Comparison of ENCODE assay signal across 9 cellular contexts in the genomic region with DNA sequence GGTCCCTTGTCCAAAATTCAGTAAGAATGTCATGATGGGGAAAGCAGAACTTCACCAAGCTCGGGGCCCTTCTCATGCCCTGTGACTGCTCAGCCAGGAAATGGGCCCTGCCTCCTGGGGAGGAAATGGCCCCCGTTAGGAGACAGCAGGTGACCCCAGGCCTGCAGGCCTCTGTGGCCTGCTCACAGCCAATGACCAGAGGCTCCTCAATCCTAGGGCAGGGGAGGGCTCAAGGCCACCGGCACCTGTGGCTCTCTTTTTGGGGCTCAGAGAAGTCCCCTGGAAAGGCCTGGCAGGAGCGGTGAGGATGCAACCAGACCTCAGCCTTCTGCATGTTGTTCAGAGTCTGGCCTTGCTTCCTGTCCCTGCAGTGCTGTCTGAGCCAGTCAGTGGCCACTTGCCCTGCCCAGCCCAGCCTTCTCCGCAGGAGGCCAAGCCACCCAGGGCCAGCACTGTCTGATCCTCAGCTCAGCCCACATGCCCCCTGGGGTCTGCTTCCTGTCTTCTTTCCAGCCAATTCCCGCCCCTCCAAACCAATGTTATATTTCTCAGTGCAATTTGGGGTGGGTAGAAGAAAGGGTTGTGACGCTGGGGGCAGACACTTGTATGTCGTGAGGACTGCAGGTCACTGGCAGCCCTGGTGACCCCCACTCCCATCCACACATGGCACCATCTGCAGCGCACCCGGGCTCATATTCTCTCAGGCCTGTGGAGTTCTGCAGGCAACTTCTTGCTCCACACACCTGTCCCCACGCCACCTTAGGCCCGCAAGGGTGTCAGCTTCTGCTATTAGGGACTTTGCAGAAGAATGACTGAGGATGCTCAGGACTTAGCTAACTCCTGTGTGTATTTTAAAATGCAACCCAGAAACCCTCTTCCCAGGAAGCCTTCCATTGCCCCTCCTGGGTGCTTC.
A peak's percentile ranks its signal among the peaks of the same experiment; 100 is the strongest.
DNase-seq lines count a peak whose midpoint lies in the region; ATAC-seq, FAIRE-seq and TF ChIP-seq lines count a peak whose summit lies in the region.
"Had no signal": no experiment of that assay in that cellular context is flagged by ENCODE, and none has a peak within 500 bp of the region (broad histone marks: within the 10 kb centered on the region; RNA-seq: fewer than 3 reads in every experiment).

No MANE protein-coding gene starts in this region.

- no peak for DNase-seq in HepG2 (ENCODE audit: low spot score)
- peak; percentile 35 for DNase-seq in RPMI8226
- DNase-seq in right cardiac atrium = peak in 2 of 3 donors; percentile 19 to 49
- DNase-seq in aorta = peak; percentile 61 to 65
- no peak for DNase-seq in NCI-H1436 (lab: John Stamatoyannopoulos, UW)
- no peak for DNase-seq in WERI-Rb-1
- DNase-seq: GM23248 had no signal

- intact Hi-C loops in HepG2 (cut with micrococcal nuclease; ENCODE audit: unreplicated experiment) = no loop called here
- intact Hi-C loops in right cardiac atrium (cut with DNase I) = no loop called here
- intact Hi-C loops in aorta (cut with DNase I) = loop anchor here in 1 of 2 donors (5.0 kb wide), 1 partner anchor 82 kb away; the partner anchor contains the start of gene ITPKB

- no peak for TF ChIP-seq EP300 in HepG2 (IDR thresholded peaks at IDR 0.05; ENCODE audit: low read depth in 2 of 2, low read length in 2 of 2)
- no peak for TF ChIP-seq EP300 in HepG2 (CRISPR knock-in tag; IDR thresholded peaks at IDR 0.05; ENCODE audit: borderline replicate concordance)

- POLR2A ChIA-PET in HepG2 (lab: Yijun Ruan, JAX) = no interaction called here

- no peak for FAIRE-seq in HepG2 (lab: Jason Lieb, UNC)

- H3K9ac ChIP-seq in liver (ENCODE audit: low read depth in 1 of 2, low read length in 2 of 2) (no peak overlapping the region), HepG2 (ENCODE audit: insufficient read depth, low read depth, low read length) (no peak overlapping the region)
- H3K9ac ChIP-seq: GM23248 had no signal

- 82% methylated on average over 12 of the region's 12 CpGs for WGBS in liver
- 25% methylated on average over 4 of the region's 12 CpGs for WGBS in HepG2 (ENCODE audit: low lambda C conversion rate)
- WGBS in right cardiac atrium = 79% methylated on average over 12 of the region's 12 CpGs
- WGBS in aorta, 2 donors = 86 to 87% methylated on average over 12 of the region's 12 CpGs

- H3K27me3 ChIP-seq in liver (ENCODE audit: control insufficient read depth in 4 of 4, insufficient read depth in 4 of 4, low read length in 3 of 4) = no peaks in the 10 kb centered on the region
- peaks cover 10 to 63% of the 10 kb centered on the region in 2 experiments; a peak in 4 of 5 replicates for H3K27me3 ChIP-seq in HepG2 (ENCODE audit: control insufficient read depth in 1 of 2, insufficient read depth in 2 of 2, low read length in 2 of 2)
- H3K27me3 ChIP-seq in right cardiac atrium (ENCODE audit: control insufficient read depth, insufficient read depth) = no peaks in the 10 kb centered on the region
- H3K27me3 ChIP-seq in aorta (ENCODE audit: control insufficient read depth in 1 of 2, insufficient read depth in 2 of 2, low read length in 1 of 2) = no peaks in the 10 kb centered on the region
- H3K27me3 ChIP-seq in WERI-Rb-1 (ENCODE audit: insufficient read depth, low read depth, severe bottlenecking) = no peaks in the 10 kb centered on the region

- no peaks in the 10 kb centered on the region for H3K79me2 ChIP-seq in HepG2 (ENCODE audit: insufficient read depth, low read length)

- H2AFZ ChIP-seq in HepG2 (ENCODE audit: low read length) = no peak overlapping the region
- H2AFZ ChIP-seq: GM23248 had no signal

- no peak overlapping the region for H3K4me2 ChIP-seq in HepG2 (ENCODE audit: low read depth, low read length)

- H4K20me1 ChIP-seq in HepG2 (ENCODE audit: insufficient read depth, low read length) = no peaks in the 10 kb centered on the region

- no peak for TF ChIP-seq POLR2A in HepG2 (IDR thresholded peaks at IDR 0.05; ENCODE audit: insufficient read depth in 1 of 2, low read depth in 2 of 2, low read length in 2 of 2)

- H3K27ac ChIP-seq in liver (ENCODE audit: low read depth in 1 of 2, low read length in 2 of 2) (peak overlapping the region; percentile 25 to 53), HepG2 (ENCODE audit: extremely low read length, insufficient read depth, low read length) (no peak overlapping the region), right cardiac atrium (ENCODE audit: low read length) (no peak overlapping the region), aorta (ENCODE audit: low read depth in 1 of 2, low read length in 2 of 2) (no peak overlapping the region), WERI-Rb-1 (no peak overlapping the region)
- H3K27ac ChIP-seq: GM23248 had no signal

- H3K36me3 ChIP-seq in liver (ENCODE audit: control insufficient read depth in 4 of 4, insufficient read depth in 3 of 4, low read depth in 1 of 4, low read length in 3 of 4) = no peaks in the 10 kb centered on the region
- no peaks in the 10 kb centered on the region for H3K36me3 ChIP-seq in HepG2 (replicated peaks in 1 of 2; ENCODE audit: control insufficient read depth in 1 of 2, insufficient read depth in 2 of 2, low read length in 2 of 2)
- H3K36me3 ChIP-seq in aorta (ENCODE audit: control insufficient read depth in 1 of 2, insufficient read depth in 2 of 2, low read length in 1 of 2) = no peaks in the 10 kb centered on the region
- H3K36me3 ChIP-seq in WERI-Rb-1 = no peaks in the 10 kb centered on the region

- H3K4me3 ChIP-seq in liver (ENCODE audit: low read depth in 1 of 3, low read length in 3 of 3) (no peak overlapping the region), HepG2 (replicated peaks in 1 of 3; ENCODE audit: insufficient read depth in 1 of 3, low read depth in 2 of 3, low read length in 3 of 3) (no peak overlapping the region), right cardiac atrium (ENCODE audit: low read length) (no peak overlapping the region), aorta (ENCODE audit: low read length in 2 of 2) (no peak overlapping the region), WERI-Rb-1 (ENCODE audit: low read depth, low read length) (no peak overlapping the region)
- H3K4me3 ChIP-seq: GM23248 had no signal

- TF ChIP-seq CTCF in liver (IDR thresholded peaks at IDR 0.05; ENCODE audit: low read depth, low read length, missing input control) = no peak
- TF ChIP-seq CTCF in HepG2 (CRISPR knock-in tag; IDR thresholded peaks at IDR 0.05) = no peak
- TF ChIP-seq CTCF in WERI-Rb-1 (IDR thresholded peaks at IDR 0.05; ENCODE audit: low read depth, low read length) = no peak

- H3K4me1 ChIP-seq in liver (ENCODE audit: control insufficient read depth in 4 of 4, insufficient read depth in 4 of 4, low read length in 3 of 4) = peaks cover 0 to 22% (median 2%) of the 10 kb centered on the region in 4 donors
- H3K4me1 ChIP-seq in HepG2 (ENCODE audit: insufficient read depth, low read length) = no peaks in the 10 kb centered on the region
- peaks cover 46% of the 10 kb centered on the region for H3K4me1 ChIP-seq in right cardiac atrium (ENCODE audit: control insufficient read depth, insufficient read depth, low read length)
- peaks cover 0 to 5% of the 10 kb centered on the region in 2 donors for H3K4me1 ChIP-seq in aorta (ENCODE audit: control insufficient read depth in 1 of 2, insufficient read depth in 2 of 2, low read length in 2 of 2)

- in situ Hi-C loops in HepG2 (cut with HindIII; ENCODE audit: extremely low pct_ligation_motif_present, low pct_unique_long_range_greater_than_20kb) = no loop called here

- TF ChIP-seq RAD21 in liver (IDR thresholded peaks at IDR 0.05) (no peak), HepG2 (CRISPR knock-in tag; IDR thresholded peaks at IDR 0.05) (no peak)

- ATAC-seq in HepG2 (no peak), right cardiac atrium (no peak), aorta (ENCODE audit: low FRiP score) (no peak), HG03097 (IDR thresholded peaks at IDR 0.05; ENCODE audit: low FRiP score, unreplicated experiment) (no peak)

- CTCF ChIA-PET in HepG2 (lab: Yijun Ruan, JAX; ENCODE audit: low intra/inter-chr PET ratio, low total read pairs) = no interaction called here

- H3K9me3 ChIP-seq in liver (ENCODE audit: control insufficient read depth in 4 of 4, low read length in 3 of 4) (no peaks in the 10 kb centered on the region), HepG2 (ENCODE audit: low read length) (no peaks in the 10 kb centered on the region), right cardiac atrium (ENCODE audit: control insufficient read depth, low read length) (no peaks in the 10 kb centered on the region), aorta (ENCODE audit: control insufficient read depth, low read length) (no peaks in the 10 kb centered on the region), WERI-Rb-1 (ENCODE audit: severe bottlenecking) (no peaks in the 10 kb centered on the region)

- no TSS peak for BruUV-seq in HepG2 (replicated peaks; lab: Mats Ljungman, UMichigan)

TF ChIP-seq in liver, 16 proteins besides CTCF, POLR2A, EP300 and RAD21 (continues in another document):
- TF ChIP-seq NR2F2 (IDR thresholded peaks at IDR 0.05) (no peak), FOXA2 (IDR thresholded peaks at IDR 0.05) (no peak)

TF ChIP-seq in HepG2, 621 proteins besides CTCF, POLR2A, EP300 and RAD21 (continues in another document):
- TF ChIP-seq TBX3 (IDR thresholded peaks at IDR 0.05; ENCODE audit: borderline replicate concordance) (no peak), HNF4A (CRISPR knock-in tag; IDR thresholded peaks at IDR 0.05) (no peak)

Comparison
In these comparisons a context has a peak if more than half of its experiments do, and no peak if none do; other contexts are left out.
1. H3K27ac ChIP-seq: peak in liver (2 of 2); none in HepG2 (single experiment), right cardiac atrium (single experiment), aorta (0 of 2) and WERI-Rb-1 (single experiment).
2. DNase-seq: peak in RPMI8226 (single experiment), right cardiac atrium (2 of 3) and aorta (2 of 2); none in HepG2 (single experiment), NCI-H1436 (single experiment) and WERI-Rb-1 (single experiment).